In genomic region chr4:53015681-53016080, GRCh38 we compare ENCODE assay signal across 7 cellular contexts.
A peak's percentile ranks its signal among the peaks of the same experiment; 100 is the strongest.
DNase-seq lines count a peak whose midpoint lies in the region; ATAC-seq, FAIRE-seq and TF ChIP-seq lines count a peak whose summit lies in the region.

No MANE protein-coding gene starts in this region.

- intact Hi-C loops in vagina (cut with DNase I): no loop called here

- H3K4me2 ChIP-seq in keratinocyte (ENCODE audit: control insufficient read depth, extremely low read depth, insufficient read depth, low read depth, low read length): no peak overlapping the region

- H3K36me3 ChIP-seq in keratinocyte (ENCODE audit: control insufficient read depth in 2 of 2, extremely low read depth in 1 of 2, insufficient read depth in 2 of 2, low read length in 2 of 2) (no peaks in the 10 kb centered on the region), vagina (no peaks in the 10 kb centered on the region)

- H3K27ac ChIP-seq in keratinocyte (ENCODE audit: control insufficient read depth, insufficient read depth, low read length) (no peak overlapping the region), vagina (no peak overlapping the region)

- TF ChIP-seq CTCF in GM12864 (IDR thresholded peaks at IDR 0.05; ENCODE audit: low read depth, low read length, missing control alignments): peak; percentile 57
- peak in 2 of 3 experiments; percentile 32 to 42 for TF ChIP-seq CTCF in keratinocyte (optimal IDR thresholded peaks at IDR 0.05 in 1 of 3, IDR thresholded peaks at IDR 0.05 in 1 of 3, conservative IDR thresholded peaks at IDR 0.05 in 1 of 3; ENCODE audit: extremely low read depth in 1 of 3, insufficient read depth in 2 of 3, low read length in 3 of 3)
- peak; percentile 28 to 50 (median 47) for TF ChIP-seq CTCF in vagina (IDR thresholded peaks at IDR 0.05)

- no peak for FAIRE-seq in keratinocyte (lab: Jason Lieb, UNC)

- no peaks in the 10 kb centered on the region for H3K4me1 ChIP-seq in keratinocyte (ENCODE audit: control insufficient read depth, extremely low read depth, insufficient read depth, low read length)
- H3K4me1 ChIP-seq in vagina: peaks cover 44% of the 10 kb centered on the region

- no peak for TF ChIP-seq POLR2A in vagina (IDR thresholded peaks at IDR 0.05)

- no peaks in the 10 kb centered on the region for H3K79me2 ChIP-seq in keratinocyte (ENCODE audit: control insufficient read depth, insufficient read depth, low read length)

- H3K9me3 ChIP-seq in keratinocyte (ENCODE audit: control insufficient read depth, low read depth, low read length) (no peaks in the 10 kb centered on the region), vagina (no peaks in the 10 kb centered on the region)

- no peak overlapping the region for H2AFZ ChIP-seq in keratinocyte (ENCODE audit: control insufficient read depth, low read length)

- no peak for DNase-seq in GM12864 (ENCODE audit: low read depth)
- DNase-seq in NCI-H1417 treated with DMSO at 0.1 percent for 48 hours (lab: John Stamatoyannopoulos, UW): peak; percentile 9
- DNase-seq in amniotic stem cell (lab: John Stamatoyannopoulos, UW): peak; percentile 26
- no peak for DNase-seq in keratinocyte (ENCODE audit: low read depth, low spot score)
- no peak for DNase-seq in vagina (ENCODE audit: extremely low spot score in 2 of 2)
- DNase-seq in effector CD8-positive, alpha-beta T cell (lab: John Stamatoyannopoulos, UW): no peak

- ATAC-seq in GM21737 (IDR thresholded peaks at IDR 0.05; ENCODE audit: unreplicated experiment): no peak

- H3K9ac ChIP-seq in keratinocyte (ENCODE audit: control insufficient read depth, extremely low read depth, insufficient read depth, low read length): no peak overlapping the region

- H3K4me3 ChIP-seq in GM12864 (ENCODE audit: low read depth, low read length): no peak overlapping the region
- H3K4me3 ChIP-seq in keratinocyte (ENCODE audit: control insufficient read depth in 2 of 3, extremely low read depth in 1 of 3, insufficient read depth in 2 of 3, low read depth in 1 of 3, low read length in 3 of 3): no peak overlapping the region
- no peak overlapping the region for H3K4me3 ChIP-seq in vagina

- H3K9me1 ChIP-seq in keratinocyte (ENCODE audit: control insufficient read depth, extremely low read depth, insufficient read depth, low read length): no peaks in the 10 kb centered on the region

- dilution Hi-C loops in keratinocyte (cut with MboI; ENCODE audit: extremely low pct_ligation_motif_present, low sequenced_read_pairs): no loop called here

- no peaks in the 10 kb centered on the region for H3K27me3 ChIP-seq in keratinocyte (ENCODE audit: control insufficient read depth, extremely low read depth, insufficient read depth, low read length)
- H3K27me3 ChIP-seq in vagina: no peaks in the 10 kb centered on the region

- no peaks in the 10 kb centered on the region for H4K20me1 ChIP-seq in keratinocyte (ENCODE audit: control insufficient read depth, extremely low read depth, insufficient read depth, low read length)

Comparison
In these comparisons a context has a peak if more than half of its experiments do, and no peak if none do; other contexts are left out.
1. DNase-seq: peak in NCI-H1417 treated with DMSO at 0.1 percent for 48 hours (single experiment) and amniotic stem cell (single experiment); none in GM12864 (single experiment), keratinocyte (single experiment), vagina (0 of 2) and effector CD8-positive, alpha-beta T cell (single experiment).
2. Peak in every context shown above with its lines, with median percentiles within 50 percentile points of each other: CTCF ChIP-seq.